In genomic region chr17:38616361-38616760, GRCh38 we compare ENCODE assay signal across 25 cellular contexts. TPM values are rescaled to one million over a fixed set of nuclear protein-coding genes. Genes with fewer than 3 reads are reported as not detected.
DNase-seq lines count a peak whose midpoint lies in the region; ATAC-seq, FAIRE-seq and TF ChIP-seq lines count a peak whose summit lies in the region.
"Had no signal": no experiment of that assay in that cellular context is flagged by ENCODE, and none has a peak within 500 bp of the region (broad histone marks: within the 10 kb centered on the region; RNA-seq: fewer than 3 reads in every experiment).

No MANE protein-coding gene starts in this region.

- TF ChIP-seq RAD21 in neural cell (conservative IDR thresholded peaks at IDR 0.05) = no peak

- ATAC-seq in WTC11 (no peak), HG03280 (IDR thresholded peaks at IDR 0.05; ENCODE audit: unreplicated experiment) (no peak)
- ATAC-seq: Right ventricle myocardium inferior had no signal

- no peaks in the 10 kb centered on the region for H3K27me3 ChIP-seq in Caco-2 (replicated peaks; ENCODE audit: control insufficient read depth, insufficient read depth, low read length)
- no peaks in the 10 kb centered on the region for H3K27me3 ChIP-seq in neural cell (ENCODE audit: insufficient read depth, low read depth, low read length)
- peaks cover 4% of the 10 kb centered on the region for H3K27me3 ChIP-seq in CD8-positive, alpha-beta memory T cell (ENCODE audit: insufficient read depth, low read length, poor library complexity, severe bottlenecking)

- no peak for TF ChIP-seq POLR2A in GM12892 (IDR thresholded peaks at IDR 0.05; ENCODE audit: low read depth, low read length)

- H3K9ac ChIP-seq in neural cell (ENCODE audit: low read length) = peak overlapping the region; percentile 1

- H3K4me3 ChIP-seq in Caco-2 (ENCODE audit: low read depth, low read length) (no peak overlapping the region), neural cell (ENCODE audit: low read length) (peak overlapping the region; percentile 21)
- H3K4me3 ChIP-seq in CD8-positive, alpha-beta memory T cell (ENCODE audit: low read length) = no peak overlapping the region
- H3K4me3 ChIP-seq: HAP-1, MG63 had no signal

- H3K4me2 ChIP-seq in neural cell (ENCODE audit: low read length) = no peak overlapping the region

- H3K9me3 ChIP-seq in Caco-2 = no peaks in the 10 kb centered on the region
- no peaks in the 10 kb centered on the region for H3K9me3 ChIP-seq in neural cell (ENCODE audit: low read length)
- H3K9me3 ChIP-seq in CD8-positive, alpha-beta memory T cell (ENCODE audit: low read length) = no peaks in the 10 kb centered on the region

- H3K4me3 Mint-ChIP-seq in Caco-2 (ENCODE audit: unreplicated experiment) = no peak overlapping the region
- H3K4me3 Mint-ChIP-seq in WTC11 = no peak overlapping the region
- H3K4me3 Mint-ChIP-seq in CD8-positive, alpha-beta memory T cell = no peak overlapping the region
- H3K4me3 Mint-ChIP-seq: CD14-positive monocyte had no signal

- no peak for TF ChIP-seq EP300 in neural cell (conservative IDR thresholded peaks at IDR 0.05; ENCODE audit: poor library complexity, severe bottlenecking)

- TF ChIP-seq CTCF in Caco-2 (IDR thresholded peaks at IDR 0.05; ENCODE audit: insufficient read depth in 1 of 2, low read depth in 1 of 2, low read length in 1 of 2, severe bottlenecking in 1 of 2, unreplicated experiment in 1 of 2) (no peak), WTC11 (IDR thresholded peaks at IDR 0.05) (no peak), neural cell (IDR thresholded peaks at IDR 0.05; ENCODE audit: poor library complexity, severe bottlenecking) (no peak)

- intact Hi-C loops in Caco-2 (cut with micrococcal nuclease; ENCODE audit: unreplicated experiment) = no loop called here

- no peak for FAIRE-seq in GM12892 (lab: Jason Lieb, UNC)
- FAIRE-seq: HTR-8/SVneo, RCC 7860 had no signal

- peaks cover 6% of the 10 kb centered on the region for H3K36me3 Mint-ChIP-seq in Caco-2 (ENCODE audit: insufficient read depth, unreplicated experiment)
- H3K36me3 Mint-ChIP-seq in WTC11 = peaks cover 14% of the 10 kb centered on the region
- peaks cover 0 to 1% (median 0%) of the 10 kb centered on the region in 3 donors for H3K36me3 Mint-ChIP-seq in CD8-positive, alpha-beta memory T cell
- H3K36me3 Mint-ChIP-seq: CD14-positive monocyte had no signal

- BruUV-seq in Caco-2 (replicated peaks; lab: Mats Ljungman, UMichigan) = no TSS peak

- H3K4me1 Mint-ChIP-seq in Caco-2 (ENCODE audit: low read depth, unreplicated experiment) (peaks cover 36% of the 10 kb centered on the region), WTC11 (peaks cover 53% of the 10 kb centered on the region)
- no peaks in the 10 kb centered on the region for H3K4me1 Mint-ChIP-seq in CD8-positive, alpha-beta memory T cell
- H3K4me1 Mint-ChIP-seq: CD14-positive monocyte had no signal

- DNase-seq in Caco-2 (no peak), DMS53 (lab: John Stamatoyannopoulos, UW) (peak; percentile 81), WTC11 (ENCODE audit: low spot score) (no peak), HUDEP-2 (lab: John Stamatoyannopoulos, UW; ENCODE audit: unreplicated experiment in 76 of 76) (no peak), GM12892 (ENCODE audit: insufficient read length) (no peak)
- DNase-seq in CD8-positive, alpha-beta memory T cell = no peak
- DNase-seq: AML-193; COR-L47; DND-41; Kasumi-1; MG63; NCI-H1092; NCI-H1436 treated with DMSO at 0.1 percent for 48 hours; NCI-H2107; NCI-H2227 treated with DMSO at 0.1 percent for 48 hours; NK-92 treated with Interleukin-12 subunit alpha and Interleukin-12 subunit beta, amount 100 ng/mL, for 24 hours; SW 1271; T-helper 2 cell had no signal

- no peaks in the 10 kb centered on the region for H4K20me1 ChIP-seq in neural cell (ENCODE audit: insufficient read depth)

- POLR2A ChIA-PET in Caco-2 (lab: Charles Lee) (no interaction called here), WTC11 (lab: Charles Lee) (interaction anchor here (0.6 kb wide), 1 partner anchor 147 kb away, joined by 4 read pairs; no protein-coding TSS in a partner anchor)
- POLR2A ChIA-PET in CD8-positive, alpha-beta memory T cell (lab: Charles Lee) = no interaction called here

- H3K27ac Mint-ChIP-seq in Caco-2 (ENCODE audit: unreplicated experiment) = peak overlapping the region; percentile 80
- peak overlapping the region; percentile 71; the same call in 1 of the 2 replicates for H3K27ac Mint-ChIP-seq in WTC11
- peak overlapping the region in 1 of 8 donors; percentile 47 for H3K27ac Mint-ChIP-seq in CD8-positive, alpha-beta memory T cell
- H3K27ac Mint-ChIP-seq: CD14-positive monocyte had no signal

- H3K27me3 Mint-ChIP-seq in Caco-2 (ENCODE audit: insufficient read depth, unreplicated experiment) (no peaks in the 10 kb centered on the region), WTC11 (ENCODE audit: low read depth) (peaks cover 16% of the 10 kb centered on the region)
- peaks cover 36 to 63% of the 10 kb centered on the region in 2 donors for H3K27me3 Mint-ChIP-seq in CD8-positive, alpha-beta memory T cell

- no peaks in the 10 kb centered on the region for H3K79me2 ChIP-seq in neural cell (replicated peaks; ENCODE audit: insufficient read depth, low read length)

- peaks cover 28% of the 10 kb centered on the region for H3K4me1 ChIP-seq in Caco-2
- no peaks in the 10 kb centered on the region for H3K4me1 ChIP-seq in CD8-positive, alpha-beta memory T cell (ENCODE audit: insufficient read depth, low read length)
- H3K4me1 ChIP-seq: HAP-1 had no signal

- peak overlapping the region; percentile 12 for H3K27ac ChIP-seq in neural cell (ENCODE audit: low read length)
- no peak overlapping the region for H3K27ac ChIP-seq in CD8-positive, alpha-beta memory T cell (ENCODE audit: low read depth, low read length)

- H3K9me3 Mint-ChIP-seq in Caco-2 (ENCODE audit: unreplicated experiment) = no peaks in the 10 kb centered on the region
- H3K9me3 Mint-ChIP-seq in WTC11 = peaks cover 13% of the 10 kb centered on the region
- peaks cover 0 to 5% (median 3%) of the 10 kb centered on the region in 5 donors for H3K9me3 Mint-ChIP-seq in CD8-positive, alpha-beta memory T cell

- no peaks in the 10 kb centered on the region for H3F3A ChIP-seq in neural cell (ENCODE audit: insufficient read depth, low read length, poor library complexity, severe bottlenecking)

- no peak overlapping the region for H2AFZ ChIP-seq in neural cell (ENCODE audit: low read depth, low read length)

- no peaks in the 10 kb centered on the region for H3K9me2 ChIP-seq in neural cell (ENCODE audit: insufficient read depth, low read length)

- CTCF ChIA-PET in Caco-2 (lab: Charles Lee) = interaction anchor here (0.6 to 4.4 kb wide), 3 partner anchors 47 to 190 kb away, joined by 3 to 36 read pairs (median 21); no protein-coding TSS in a partner anchor
- CTCF ChIA-PET in WTC11 (lab: Charles Lee) = interaction anchor here (0.6 to 2.9 kb wide), 7 partner anchors 8 to 111 kb away, joined by 3 to 19 read pairs (median 8); no protein-coding TSS in a partner anchor
- CTCF ChIA-PET in CD8-positive, alpha-beta memory T cell (lab: Charles Lee) = interaction anchor here (0.9 kb wide), 1 partner anchor 9 kb away, joined by 3 read pairs; no protein-coding TSS in a partner anchor

- H3K36me3 ChIP-seq in Caco-2 (ENCODE audit: control insufficient read depth, insufficient read depth, low read length) = no peaks in the 10 kb centered on the region
- no peaks in the 10 kb centered on the region for H3K36me3 ChIP-seq in neural cell (ENCODE audit: insufficient read depth, low read length)
- H3K36me3 ChIP-seq in CD8-positive, alpha-beta memory T cell (ENCODE audit: insufficient read depth, low read length) = no peaks in the 10 kb centered on the region
- H3K36me3 ChIP-seq: HAP-1, MG63 had no signal

TF ChIP-seq in WTC11, 78 proteins besides CTCF, POLR2A, EP300 and RAD21 (continues in another document):
- TF ChIP-seq ZNF219 (CRISPR knock-in tag; IDR thresholded peaks at IDR 0.05; ENCODE audit: borderline replicate concordance) (no peak), ERG (CRISPR knock-in tag; IDR thresholded peaks at IDR 0.05) (no peak)

TF ChIP-seq in neural cell, 6 proteins besides CTCF, POLR2A, EP300 and RAD21:
- TF ChIP-seq POLR2AphosphoS5 (IDR thresholded peaks at IDR 0.05) (no peak), EZH2 (IDR thresholded peaks at IDR 0.05; ENCODE audit: borderline replicate concordance, insufficient read depth, low read length, poor library complexity, severe bottlenecking) (no peak)

RNA-seq across cellular contexts. Expression of gene SRCIN1, which starts 10.6 kb away (rescaled TPM):
- total RNA-seq in Caco-2 (2022) = 23.6 and 25.8 TPM in 2 replicates
- 10.7 to 17.3 TPM (median 11.1 TPM) in 3 replicates for total RNA-seq in WTC11 (2021)
- polyA plus RNA-seq in neural cell = 18.0 and 22.8 TPM in 2 replicates
- 52.8 and 59.2 TPM in 2 replicates for polyA minus RNA-seq in neural cell
- total RNA-seq in CD8-positive, alpha-beta memory T cell = under 1 TPM; 0.04 to 0.50 TPM
- not detected for polyA plus RNA-seq in CD8-positive, alpha-beta memory T cell
- 0.13 TPM for polyA plus RNA-seq in GM12892 (2012; ENCODE audit: missing spikeins)
- polyA plus RNA-seq: CD14-positive monocyte had no signal

RNA-seq across cellular contexts. Expression of gene EPOP, which starts 58.4 kb away (rescaled TPM):
- total RNA-seq in Caco-2 (2022) = 17.1 and 19.1 TPM in 2 replicates
- total RNA-seq in WTC11 (2021) = 8.7 to 12.3 TPM (median 9.0 TPM) in 3 replicates
- polyA plus RNA-seq in neural cell = 1.1 and 1.5 TPM in 2 replicates
- 2.2 and 2.3 TPM in 2 replicates for polyA minus RNA-seq in neural cell
- total RNA-seq in CD8-positive, alpha-beta memory T cell = 10 to 100 TPM; 47.0 to 50.0 TPM
- 0.10 TPM for polyA plus RNA-seq in CD8-positive, alpha-beta memory T cell
- polyA plus RNA-seq in GM12892 (2012; ENCODE audit: missing spikeins) = 5.2 TPM
- polyA plus RNA-seq: CD14-positive monocyte had no signal
